In the genomic region with DNA sequence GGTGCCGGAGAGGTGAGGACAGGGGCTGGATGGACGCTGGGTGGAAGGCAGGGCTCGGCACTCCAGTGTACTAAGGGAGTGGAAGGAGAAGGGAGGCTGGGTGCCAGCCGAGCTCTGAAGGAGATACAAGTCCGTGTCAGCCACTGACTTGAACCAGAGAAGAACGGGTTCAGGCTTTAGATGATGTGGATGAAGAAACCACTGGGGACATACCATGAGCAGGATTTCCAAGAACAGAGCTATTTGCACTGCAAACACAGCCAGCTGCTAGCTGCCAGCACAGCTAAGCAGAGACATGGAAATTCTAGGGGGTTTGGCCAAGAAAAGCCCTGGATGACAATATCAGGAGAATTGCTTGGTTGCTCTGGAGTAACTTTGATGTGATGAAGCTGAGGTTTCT, we compare ENCODE assay signal across 17 cellular contexts. TPM values are rescaled to one million over a fixed set of nuclear protein-coding genes. Genes with fewer than 3 reads are reported as not detected.
DNase-seq lines count a peak whose midpoint lies in the region; ATAC-seq, FAIRE-seq and TF ChIP-seq lines count a peak whose summit lies in the region.
"Had no signal": no experiment of that assay in that cellular context is flagged by ENCODE, and none has a peak within 500 bp of the region (broad histone marks: within the 10 kb centered on the region; RNA-seq: fewer than 3 reads in every experiment).

No MANE protein-coding gene starts in this region.

- H3K4me3 ChIP-seq in BLaER1 treated with 17β-estradiol and CSF1 and Interleukin-3, amounts not matched to agents 10 nM and 100 nM: no peak overlapping the region
- no peak overlapping the region for H3K4me3 ChIP-seq in H1 (ENCODE audit: extremely low read depth in 1 of 4, insufficient read depth in 2 of 4, low read depth in 3 of 4, low read length in 4 of 4)
- no peak overlapping the region for H3K4me3 ChIP-seq in mammary epithelial cell (replicated peaks in 1 of 3; ENCODE audit: insufficient read depth in 1 of 3, low read depth in 2 of 3, low read length in 3 of 3)
- H3K4me3 ChIP-seq: GM23338 had no signal

- no peak overlapping the region for H2AFZ ChIP-seq in H1 (ENCODE audit: low read length)
- H2AFZ ChIP-seq in mammary epithelial cell (ENCODE audit: low read depth, low read length): no peak overlapping the region
- H2AFZ ChIP-seq: GM23338 had no signal

- no peaks in the 10 kb centered on the region for H3K27me3 Mint-ChIP-seq in activated T-helper 1 cell treated with anti-CD3 and anti-CD28 coated beads, Interleukin-12 subunit alpha, Interleukin-12 subunit beta, Interleukin-2, Interleukin-4 antibody, amounts not matched to agents 30 ng/mL and 10 ng/mL and 1 ng/mL, durations not matched to agents 14 hours and 24 hours and 36 hours (ENCODE audit: insufficient read depth)

- peak overlapping the region; percentile 29; the same call in 1 of the 2 replicates for H2BK15ac ChIP-seq in H1 (ENCODE audit: low read length)

- no peak overlapping the region for H3K14ac ChIP-seq in H1 (ENCODE audit: insufficient read length)

- H2BK20ac ChIP-seq in H1 (ENCODE audit: low read length): no peak overlapping the region

- H4K20me1 ChIP-seq in BLaER1 treated with 17β-estradiol and CSF1 and Interleukin-3, amounts not matched to agents 10 nM and 100 nM: no peaks in the 10 kb centered on the region
- H4K20me1 ChIP-seq in H1 (replicated peaks in 1 of 2; ENCODE audit: control insufficient read depth in 1 of 2, insufficient read depth in 2 of 2, low read length in 2 of 2) (no peaks in the 10 kb centered on the region), mammary epithelial cell (ENCODE audit: insufficient read depth, low read length) (no peaks in the 10 kb centered on the region)

- no peaks in the 10 kb centered on the region for H3K36me3 ChIP-seq in BLaER1 treated with 17β-estradiol and CSF1 and Interleukin-3, amounts not matched to agents 10 nM and 100 nM
- H3K36me3 ChIP-seq in H1 (ENCODE audit: control insufficient read depth in 2 of 4, insufficient read depth in 4 of 4, low read length in 3 of 4) (no peaks in the 10 kb centered on the region), mammary epithelial cell (ENCODE audit: insufficient read depth, low read length) (no peaks in the 10 kb centered on the region)

- no peaks in the 10 kb centered on the region for H3K23me2 ChIP-seq in H1 (ENCODE audit: low read depth, low read length)

- no peak overlapping the region for H4K91ac ChIP-seq in H1 (replicated peaks; ENCODE audit: insufficient read length, low read length)

- peaks cover 11 to 68% (median 47%) of the 10 kb centered on the region in 10 experiments; a peak in 19 of 20 replicates for H3K4me1 ChIP-seq in BLaER1 treated with 17β-estradiol and CSF1 and Interleukin-3, amounts not matched to agents 10 nM and 100 nM
- H3K4me1 ChIP-seq in H1 (replicated peaks in 1 of 4; ENCODE audit: control insufficient read depth in 3 of 4, insufficient read depth in 4 of 4, low read length in 3 of 4): peaks cover 0 to 5% (median 2%) of the 10 kb centered on the region in 4 experiments; a peak in 4 of 7 replicates
- H3K4me1 ChIP-seq in mammary epithelial cell (ENCODE audit: insufficient read depth, low read length): no peaks in the 10 kb centered on the region

- TF ChIP-seq RAD21 in H1 (IDR thresholded peaks at IDR 0.05 in 1 of 2, conservative IDR thresholded peaks at IDR 0.05 in 1 of 2; ENCODE audit: low read depth in 2 of 2, low read length in 2 of 2): no peak

- no peak overlapping the region for H3K27ac Mint-ChIP-seq in activated T-helper 1 cell treated with anti-CD3 and anti-CD28 coated beads, Interleukin-12 subunit alpha, Interleukin-12 subunit beta, Interleukin-2, Interleukin-4 antibody, amounts not matched to agents 30 ng/mL and 10 ng/mL and 1 ng/mL, durations not matched to agents 14 hours and 24 hours and 36 hours
- H3K27ac Mint-ChIP-seq: GM23338 had no signal

- in situ Hi-C loops in mammary epithelial cell (cut with MboI; ENCODE audit: low sequenced_read_pairs in 2 of 2): no loop called here

- H3K4ac ChIP-seq in H1 (replicated peaks; ENCODE audit: insufficient read length, low read depth, low read length): no peak overlapping the region

- H3K9me3 Mint-ChIP-seq in activated T-helper 1 cell treated with anti-CD3 and anti-CD28 coated beads, Interleukin-12 subunit alpha, Interleukin-12 subunit beta, Interleukin-2, Interleukin-4 antibody, amounts not matched to agents 30 ng/mL and 10 ng/mL and 1 ng/mL, durations not matched to agents 14 hours and 24 hours and 36 hours: no peaks in the 10 kb centered on the region

- BruUV-seq in mammary epithelial cell (replicated peaks; lab: Mats Ljungman, UMichigan): no TSS peak

- no peak for DNase-seq in H1 (ENCODE audit: low read depth in 1 of 2, low spot score in 2 of 2)
- DNase-seq in left cardiac atrium: peak; percentile 38
- DNase-seq in sciatic nerve (ENCODE audit: low spot score): no peak
- DNase-seq in mammary epithelial cell: no peak
- no peak for DNase-seq in activated T-helper 1 cell treated with anti-CD3 and anti-CD28 coated beads, Interleukin-12 subunit alpha, Interleukin-12 subunit beta, Interleukin-2, Interleukin-4 antibody, amounts not matched to agents 30 ng/mL and 10 ng/mL and 1 ng/mL, durations not matched to agents 14 hours and 24 hours and 36 hours (ENCODE audit: low spot score)
- DNase-seq in activated T-cell treated with anti-CD3 and anti-CD28 coated beads, Interleukin-2, amount 50 U/mL, for 48 hours: no peak
- DNase-seq: C1 segment of cervical spinal cord, NCI-H1436, NCI-H2081 treated with DMSO at 0.1 percent for 48 hours, NCI-H345, NCI-H69, SHP77 treated with DMSO at 0.1 percent for 48 hours had no signal

- H2BK5ac ChIP-seq in H1 (ENCODE audit: low read depth, low read length): no peak overlapping the region

- H3K4me2 ChIP-seq in BLaER1 treated with 17β-estradiol and CSF1 and Interleukin-3, amounts not matched to agents 10 nM and 100 nM: peak overlapping the region in 7 of 11 experiments; percentile 17 to 62 (median 48); a peak in 12 of 22 replicates
- H3K4me2 ChIP-seq in H1 (ENCODE audit: insufficient read depth in 1 of 2, low read depth in 2 of 2, low read length in 2 of 2): no peak overlapping the region
- no peak overlapping the region for H3K4me2 ChIP-seq in mammary epithelial cell (ENCODE audit: insufficient read depth, low read depth, low read length)
- H3K4me2 ChIP-seq: GM23338 had no signal

- H3K18ac ChIP-seq in H1 (ENCODE audit: extremely low read depth, low read length): no peak overlapping the region; the same call in 1 of the 2 replicates

- H3K79me1 ChIP-seq in H1 (ENCODE audit: low read depth, low read length): no peaks in the 10 kb centered on the region

- no peak for TF ChIP-seq POLR2A in H1 (IDR thresholded peaks at IDR 0.05; ENCODE audit: control extremely low read depth in 1 of 2, low read depth in 2 of 2, low read length in 2 of 2)

- peak; percentile 45 to 77 for ATAC-seq in left cardiac atrium
- ATAC-seq in sciatic nerve: peak; percentile 87
- ATAC-seq: GM23338, Panc1 had no signal

- no peak overlapping the region for H3K4me3 Mint-ChIP-seq in activated T-helper 1 cell treated with anti-CD3 and anti-CD28 coated beads, Interleukin-12 subunit alpha, Interleukin-12 subunit beta, Interleukin-2, Interleukin-4 antibody, amounts not matched to agents 30 ng/mL and 10 ng/mL and 1 ng/mL, durations not matched to agents 14 hours and 24 hours and 36 hours
- H3K4me3 Mint-ChIP-seq: GM23338 had no signal

- FAIRE-seq in H1 (lab: Jason Lieb, UNC): no peak
- FAIRE-seq: HTR-8/SVneo had no signal

- WGBS in H1 (ENCODE audit: extremely low coverage in 1 of 2, insufficient coverage in 1 of 2, insufficient read length in 1 of 2, insufficient replicate concordance in 2 of 2, low coverage in 1 of 2, low lambda C conversion rate in 2 of 2, missing lambda C conversion rate in 1 of 2), 2 experiments: 85% methylated on average over 6 of the region's 6 CpGs; no CpG with 5 or more reads in 1 of the 2 experiments
- 76% methylated on average over 4 of the region's 6 CpGs for WGBS in mammary epithelial cell (ENCODE audit: low coverage, missing lambda C conversion rate)

- no peaks in the 10 kb centered on the region for H3K36me3 Mint-ChIP-seq in activated T-helper 1 cell treated with anti-CD3 and anti-CD28 coated beads, Interleukin-12 subunit alpha, Interleukin-12 subunit beta, Interleukin-2, Interleukin-4 antibody, amounts not matched to agents 30 ng/mL and 10 ng/mL and 1 ng/mL, durations not matched to agents 14 hours and 24 hours and 36 hours (ENCODE audit: low read depth)

- no peak overlapping the region for H4K5ac ChIP-seq in H1 (ENCODE audit: insufficient read length, low read depth, low read length)

- no peak overlapping the region for H2BK120ac ChIP-seq in H1 (replicated peaks; ENCODE audit: low read depth, low read length)

- CTCF ChIA-PET in H1 (lab: Charles Lee; ENCODE audit: partially characterized antibody) (interaction anchor here (0.7 to 2.1 kb wide), 7 partner anchors 10 to 130 kb away, joined by 3 to 8 read pairs (median 3); partner anchors contain the start of genes CLEC4F and FIGLA), mammary epithelial cell (lab: Charles Lee; ENCODE audit: low non-redundant PET) (no interaction called here)

- H3K79me2 ChIP-seq in H1 (ENCODE audit: control insufficient read depth in 1 of 2, insufficient read depth in 2 of 2, low read length in 2 of 2): no peaks in the 10 kb centered on the region
- no peaks in the 10 kb centered on the region for H3K79me2 ChIP-seq in mammary epithelial cell (ENCODE audit: insufficient read depth, low read length)

- dilution Hi-C loops in mammary epithelial cell (cut with HindIII; ENCODE audit: low sequenced_read_pairs): loop anchor here (5.0 to 25.0 kb wide), 2 partner anchors 62 to 518 kb away; partner anchors contain the start of gene FAM136A

- H2BK12ac ChIP-seq in H1 (ENCODE audit: low read depth, low read length): no peak overlapping the region

- H2AK5ac ChIP-seq in H1 (ENCODE audit: low read depth, low read length): no peak overlapping the region

- no peak overlapping the region for H3K27ac ChIP-seq in BLaER1 treated with 17β-estradiol and CSF1 and Interleukin-3, amounts not matched to agents 10 nM and 100 nM
- H3K27ac ChIP-seq in H1 (ENCODE audit: low read depth, low read length) (no peak overlapping the region), mammary epithelial cell (ENCODE audit: insufficient read depth, low read depth, low read length) (no peak overlapping the region)

- no peak overlapping the region for H3K9ac ChIP-seq in BLaER1 treated with 17β-estradiol and CSF1 and Interleukin-3, amounts not matched to agents 10 nM and 100 nM
- H3K9ac ChIP-seq in H1 (replicated peaks in 1 of 4; ENCODE audit: extremely low read depth in 1 of 4, low read depth in 3 of 4, low read length in 3 of 4) (no peak overlapping the region), mammary epithelial cell (ENCODE audit: insufficient read depth, low read length) (no peak overlapping the region)

- no peaks in the 10 kb centered on the region for H3K9me3 ChIP-seq in BLaER1 treated with 17β-estradiol and CSF1 and Interleukin-3, amounts not matched to agents 10 nM and 100 nM (replicated peaks in 1 of 11)
- H3K9me3 ChIP-seq in H1 (ENCODE audit: insufficient read depth in 2 of 2, low read depth in 1 of 2, low read length in 1 of 2) (no peaks in the 10 kb centered on the region), mammary epithelial cell (replicated peaks; ENCODE audit: insufficient read depth, low read length) (no peaks in the 10 kb centered on the region)

- H3K56ac ChIP-seq in H1 (replicated peaks; ENCODE audit: insufficient read length, low read depth, low read length): no peak overlapping the region

- no peak for TF ChIP-seq EP300 in H1 (IDR thresholded peaks at IDR 0.05; ENCODE audit: borderline replicate concordance in 1 of 2, low read depth in 2 of 2, low read length in 2 of 2)

- no peak overlapping the region for H4K8ac ChIP-seq in H1 (ENCODE audit: extremely low read depth, insufficient read depth, low read length)

- POLR2A ChIA-PET in H1 (lab: Charles Lee; ENCODE audit: partially characterized antibody): no interaction called here

- intact Hi-C loops in left cardiac atrium (cut with DNase I): no loop called here
- intact Hi-C loops in sciatic nerve (cut with DNase I): no loop called here
- intact Hi-C loops in mammary epithelial cell (cut with micrococcal nuclease): no loop called here
- intact Hi-C loops in activated T-helper 1 cell treated with anti-CD3 and anti-CD28 coated beads, Interleukin-12 subunit alpha, Interleukin-12 subunit beta, Interleukin-2, Interleukin-4 antibody, amounts not matched to agents 30 ng/mL and 10 ng/mL and 1 ng/mL, durations not matched to agents 14 hours and 24 hours and 36 hours (cut with micrococcal nuclease): no loop called here

- TF ChIP-seq CTCF in H1 (IDR thresholded peaks at IDR 0.05; ENCODE audit: control extremely low read depth in 1 of 3, insufficient read depth in 1 of 3, low read depth in 1 of 3, low read length in 3 of 3) (no peak), mammary epithelial cell (conservative IDR thresholded peaks at IDR 0.05 in 1 of 2, IDR thresholded peaks at IDR 0.05 in 1 of 2; ENCODE audit: extremely low read depth in 1 of 2, insufficient read depth in 1 of 2, low read depth in 1 of 2, low read length in 2 of 2) (no peak)

- H3K4me1 Mint-ChIP-seq in activated T-helper 1 cell treated with anti-CD3 and anti-CD28 coated beads, Interleukin-12 subunit alpha, Interleukin-12 subunit beta, Interleukin-2, Interleukin-4 antibody, amounts not matched to agents 30 ng/mL and 10 ng/mL and 1 ng/mL, durations not matched to agents 14 hours and 24 hours and 36 hours (ENCODE audit: low read depth): peaks cover 21% of the 10 kb centered on the region

- H3K23ac ChIP-seq in H1 (ENCODE audit: insufficient read length): no peak overlapping the region

- H3K27me3 ChIP-seq in BLaER1 treated with 17β-estradiol and CSF1 and Interleukin-3, amounts not matched to agents 10 nM and 100 nM: no peaks in the 10 kb centered on the region
- peaks cover 0 to 2% (median 0%) of the 10 kb centered on the region in 4 experiments; a peak in 2 of 7 replicates for H3K27me3 ChIP-seq in H1 (replicated peaks in 1 of 4; ENCODE audit: control insufficient read depth in 3 of 4, extremely low read depth in 1 of 4, insufficient read depth in 3 of 4, low read length in 3 of 4)
- peaks cover 5% of the 10 kb centered on the region for H3K27me3 ChIP-seq in mammary epithelial cell (ENCODE audit: insufficient read depth, low read length)

RNA-seq across cellular contexts. Expression of gene CD207, which starts 5.3 kb away (rescaled TPM):
- not detected in 2 replicates for total RNA-seq in H1 (2021; fragmentation: NEBNext Ultra II Directional; extraction: Animal tissue kit (Norgen Biotek cat#: 25700))
- not detected in 2 replicates for polyA plus RNA-seq in H1 (2011; rRNA removed)
- polyA plus RNA-seq in H1 (2011; cell fraction: cytosol; rRNA removed): not detected
- polyA plus RNA-seq in H1 (2011; cell fraction: nucleus; rRNA removed): not detected
- polyA plus RNA-seq in H1 (2012, experiment 1 of 2): not detected in 4 replicates
- not detected for polyA plus RNA-seq in H1 (2012, experiment 2 of 2)
- not detected for polyA plus RNA-seq in H1 (2013, experiment 1 of 2)
- not detected for polyA plus RNA-seq in H1 (2013, experiment 2 of 2)
- not detected in 2 replicates for polyA minus RNA-seq in H1 (2011; rRNA and poly(A)+ RNA removed)
- not detected for polyA minus RNA-seq in H1 (2011; cell fraction: cytosol; rRNA and poly(A)+ RNA removed)
- not detected for polyA minus RNA-seq in H1 (2011; cell fraction: nucleus; rRNA and poly(A)+ RNA removed)
- total RNA-seq in left cardiac atrium: under 1 TPM in 1 of 2 donors, not detected in 1; 0.24 TPM
- 1.4 TPM for total RNA-seq in sciatic nerve
- not detected for total RNA-seq in mammary epithelial cell
- polyA plus RNA-seq in mammary epithelial cell: not detected
- polyA minus RNA-seq in mammary epithelial cell: not detected
- total RNA-seq in activated T-helper 1 cell treated with anti-CD3 and anti-CD28 coated beads, Interleukin-12 subunit alpha, Interleukin-12 subunit beta, Interleukin-2, Interleukin-4 antibody, amounts not matched to agents 30 ng/mL and 10 ng/mL and 1 ng/mL, durations not matched to agents 14 hours and 24 hours and 36 hours: not detected in 2 replicates
- total RNA-seq: GM23338 had no signal
- polyA plus RNA-seq: AG04450, GM23338 had no signal

RNA-seq across cellular contexts. Expression of gene CLEC4F, which starts 9.9 kb away (rescaled TPM):
- not detected in 2 replicates for total RNA-seq in H1 (2021; fragmentation: NEBNext Ultra II Directional; extraction: Animal tissue kit (Norgen Biotek cat#: 25700))
- polyA plus RNA-seq in H1 (2011; rRNA removed) (not detected in 2 replicates), mammary epithelial cell (not detected)
- 0.04 TPM for polyA plus RNA-seq in H1 (2011; cell fraction: cytosol; rRNA removed)
- polyA plus RNA-seq in H1 (2011; cell fraction: nucleus; rRNA removed): not detected
- polyA plus RNA-seq in H1 (2012, experiment 1 of 2): not detected in 4 replicates
- polyA plus RNA-seq in H1 (2012, experiment 2 of 2): not detected
- polyA plus RNA-seq in H1 (2013, experiment 1 of 2): not detected
- polyA plus RNA-seq in H1 (2013, experiment 2 of 2): not detected
- not detected in 2 replicates for polyA minus RNA-seq in H1 (2011; rRNA and poly(A)+ RNA removed)
- polyA minus RNA-seq in H1 (2011; cell fraction: cytosol; rRNA and poly(A)+ RNA removed): not detected
- not detected for polyA minus RNA-seq in H1 (2011; cell fraction: nucleus; rRNA and poly(A)+ RNA removed)
- total RNA-seq in left cardiac atrium (under 1 TPM; 0.12 to 0.21 TPM), sciatic nerve (1.7 TPM), mammary epithelial cell (not detected)
- polyA minus RNA-seq in mammary epithelial cell: not detected
- total RNA-seq in activated T-helper 1 cell treated with anti-CD3 and anti-CD28 coated beads, Interleukin-12 subunit alpha, Interleukin-12 subunit beta, Interleukin-2, Interleukin-4 antibody, amounts not matched to agents 30 ng/mL and 10 ng/mL and 1 ng/mL, durations not matched to agents 14 hours and 24 hours and 36 hours: 0.10 TPM in 1 of 2 replicates, not detected in the other
- total RNA-seq: GM23338 had no signal
- polyA plus RNA-seq: AG04450, GM23338 had no signal

RNA-seq across cellular contexts. Expression of gene FIGLA, which starts 39.9 kb away (rescaled TPM):
- total RNA-seq in H1 (2021; fragmentation: NEBNext Ultra II Directional; extraction: Animal tissue kit (Norgen Biotek cat#: 25700)): not detected in 2 replicates
- polyA plus RNA-seq in H1 (2011; rRNA removed) (not detected in 2 replicates), mammary epithelial cell (not detected)
- polyA plus RNA-seq in H1 (2011; cell fraction: cytosol; rRNA removed): not detected
- polyA plus RNA-seq in H1 (2011; cell fraction: nucleus; rRNA removed): not detected
- not detected in 4 replicates for polyA plus RNA-seq in H1 (2012, experiment 1 of 2)
- polyA plus RNA-seq in H1 (2012, experiment 2 of 2): not detected
- polyA plus RNA-seq in H1 (2013, experiment 1 of 2): not detected
- polyA plus RNA-seq in H1 (2013, experiment 2 of 2): not detected
- polyA minus RNA-seq in H1 (2011; rRNA and poly(A)+ RNA removed): not detected in 2 replicates
- not detected for polyA minus RNA-seq in H1 (2011; cell fraction: cytosol; rRNA and poly(A)+ RNA removed)
- not detected for polyA minus RNA-seq in H1 (2011; cell fraction: nucleus; rRNA and poly(A)+ RNA removed)
- total RNA-seq in left cardiac atrium (not detected), sciatic nerve (0.89 TPM), mammary epithelial cell (not detected)
- not detected for polyA minus RNA-seq in mammary epithelial cell
- total RNA-seq in activated T-helper 1 cell treated with anti-CD3 and anti-CD28 coated beads, Interleukin-12 subunit alpha, Interleukin-12 subunit beta, Interleukin-2, Interleukin-4 antibody, amounts not matched to agents 30 ng/mL and 10 ng/mL and 1 ng/mL, durations not matched to agents 14 hours and 24 hours and 36 hours: not detected in 2 replicates
- total RNA-seq: GM23338 had no signal
- polyA plus RNA-seq: AG04450, GM23338 had no signal

Comparison
In these comparisons a context has a peak if more than half of its experiments do, and no peak if none do; other contexts are left out.
1. H3K4me2 ChIP-seq: peak in BLaER1 treated with 17β-estradiol and CSF1 and Interleukin-3, amounts not matched to agents 10 nM and 100 nM (7 of 11); none in H1 (0 of 2) and mammary epithelial cell (single experiment).